3 cellular contexts compared by ENCODE assay signal in genomic region chr3:167938516-167938915, GRCh38.
TF ChIP-seq lines count a peak whose summit lies in the region.

No MANE protein-coding gene starts in this region.

TF ChIP-seq in HepG2, 621 proteins besides CTCF, POLR2A, EP300 and RAD21:
- TF ChIP-seq GPBP1L1 (CRISPR knock-in tag; IDR thresholded peaks at IDR 0.05) (no peak), THAP7 (CRISPR knock-in tag; IDR thresholded peaks at IDR 0.05) (no peak), MAFF (IDR thresholded peaks at IDR 0.05; ENCODE audit: low read depth, low read length) (peak; percentile 97), ZNF75D (CRISPR knock-in tag; IDR thresholded peaks at IDR 0.05; ENCODE audit: borderline replicate concordance) (no peak), MAFK (conservative IDR thresholded peaks at IDR 0.05 in 1 of 2, IDR thresholded peaks at IDR 0.05 in 1 of 2; ENCODE audit: low read length in 2 of 2) (peak; percentile 95 to 98), ZNF484 (CRISPR knock-in tag; IDR thresholded peaks at IDR 0.05; ENCODE audit: borderline replicate concordance, low read depth) (no peak), ZBTB10 (CRISPR knock-in tag; IDR thresholded peaks at IDR 0.05; ENCODE audit: borderline replicate concordance) (no peak), ZNF367 (CRISPR knock-in tag; IDR thresholded peaks at IDR 0.05; ENCODE audit: borderline replicate concordance) (no peak), RNF2 (conservative IDR thresholded peaks at IDR 0.05; ENCODE audit: low read depth) (no peak), STAT5B (CRISPR knock-in tag; IDR thresholded peaks at IDR 0.05) (no peak), FOXO1 (CRISPR knock-in tag; IDR thresholded peaks at IDR 0.05) (no peak)

TF ChIP-seq in IMR-90, 13 proteins besides CTCF, POLR2A, EP300 and RAD21:
- TF ChIP-seq RCOR1 (IDR thresholded peaks at IDR 0.05; ENCODE audit: insufficient replicate concordance, low read length) (no peak), MAFK (IDR thresholded peaks at IDR 0.05; ENCODE audit: low read depth, low read length) (peak; percentile 97)

TF ChIP-seq in H1, 55 proteins besides CTCF, POLR2A, EP300 and RAD21:
- no peak for TF ChIP-seq CHD7 (IDR thresholded peaks at IDR 0.05; ENCODE audit: insufficient replicate concordance, low read length)
- TF ChIP-seq MAFK (IDR thresholded peaks at IDR 0.05; ENCODE audit: low read depth, low read length), result peak; percentile 88
